ENCODE assay signal across 1 cellular context in genomic region chr5:170300361-170301013, GRCh38.
TF ChIP-seq lines count a peak whose summit lies in the region.

No MANE protein-coding gene starts in this region.

TF ChIP-seq in HepG2, 621 proteins besides CTCF, POLR2A, EP300 and RAD21 (continued from another document):
- TF ChIP-seq KIAA2018 (CRISPR knock-in tag; IDR thresholded peaks at IDR 0.05; ENCODE audit: borderline replicate concordance), result no peak
- TF ChIP-seq GATAD1 (CRISPR knock-in tag; IDR thresholded peaks at IDR 0.05), result no peak
